In genomic region chr12:52691076-52691764, GRCh38 we compare ENCODE assay signal across 8 cellular contexts. TPM values are rescaled to one million over a fixed set of nuclear protein-coding genes. Genes with fewer than 3 reads are reported as not detected.
DNase-seq lines count a peak whose midpoint lies in the region; ATAC-seq, FAIRE-seq and TF ChIP-seq lines count a peak whose summit lies in the region.

No MANE protein-coding gene starts in this region.

- 2 to 3% (median 3%) methylated on average over 33 to 45 of the region's 45 CpGs for WGBS in small intestine, 3 donors

- H3K4me1 ChIP-seq in BE2C: no peaks in the 10 kb centered on the region
- H3K4me1 ChIP-seq in keratinocyte (ENCODE audit: control insufficient read depth, extremely low read depth, insufficient read depth, low read length): peaks cover 15% of the 10 kb centered on the region
- peaks cover 0 to 2% of the 10 kb centered on the region in 2 donors for H3K4me1 ChIP-seq in small intestine (ENCODE audit: control insufficient read depth in 2 of 2, insufficient read depth in 1 of 2, low read depth in 1 of 2, low read length in 1 of 2)

- no peak overlapping the region for H3K27ac ChIP-seq in keratinocyte (ENCODE audit: control insufficient read depth, insufficient read depth, low read length)
- no peak overlapping the region for H3K27ac ChIP-seq in small intestine (ENCODE audit: low read depth in 1 of 2, low read length in 1 of 2)

- dilution Hi-C loops in keratinocyte (cut with MboI; ENCODE audit: extremely low pct_ligation_motif_present, low sequenced_read_pairs): no loop called here

- H3K9me1 ChIP-seq in keratinocyte (ENCODE audit: control insufficient read depth, extremely low read depth, insufficient read depth, low read length): no peaks in the 10 kb centered on the region

- ATAC-seq in HG03469 (IDR thresholded peaks at IDR 0.05; ENCODE audit: unreplicated experiment): no peak

- H3K9ac ChIP-seq in keratinocyte (ENCODE audit: control insufficient read depth, extremely low read depth, insufficient read depth, low read length): peak overlapping the region; percentile 9

- H3K79me2 ChIP-seq in keratinocyte (ENCODE audit: control insufficient read depth, insufficient read depth, low read length): no peaks in the 10 kb centered on the region

- H2AFZ ChIP-seq in keratinocyte (ENCODE audit: control insufficient read depth, low read length): peak overlapping the region; percentile 40

- H3K9me3 ChIP-seq in BE2C (no peaks in the 10 kb centered on the region), keratinocyte (ENCODE audit: control insufficient read depth, low read depth, low read length) (no peaks in the 10 kb centered on the region), small intestine (ENCODE audit: control insufficient read depth, low read depth) (no peaks in the 10 kb centered on the region)

- DNase-seq in BE2C (peak; percentile 35), NCI-H748 treated with DMSO at 0.1 percent for 48 hours (lab: John Stamatoyannopoulos, UW) (peak; percentile 37), activated gamma-delta T cell treated with Interleukin-2 at 50 U/mL for 16 hours (peak; percentile 46), keratinocyte (ENCODE audit: low read depth, low spot score) (no peak), AML-193 (lab: John Stamatoyannopoulos, UW) (no peak), small intestine (no peak)
- DNase-seq in stimulated activated CD4-positive, alpha-beta T cell treated with anti-CD3 and anti-CD28 coated beads, Interleukin-4, amount 100 ng/mL, for 48 hours (ENCODE audit: low read depth in 2 of 2): peak; percentile 34 to 40

- no peak for FAIRE-seq in keratinocyte (lab: Jason Lieb, UNC)
- FAIRE-seq in small intestine (lab: Jason Lieb, UNC): no peak

- no peak for TF ChIP-seq CTCF in BE2C (IDR thresholded peaks at IDR 0.05; ENCODE audit: low read depth, low read length)
- no peak for TF ChIP-seq CTCF in keratinocyte (optimal IDR thresholded peaks at IDR 0.05 in 1 of 3, IDR thresholded peaks at IDR 0.05 in 1 of 3, conservative IDR thresholded peaks at IDR 0.05 in 1 of 3; ENCODE audit: extremely low read depth in 1 of 3, insufficient read depth in 2 of 3, low read length in 3 of 3)

- H4K20me1 ChIP-seq in keratinocyte (ENCODE audit: control insufficient read depth, extremely low read depth, insufficient read depth, low read length): no peaks in the 10 kb centered on the region

- H3K27me3 ChIP-seq in BE2C (peaks cover 36% of the 10 kb centered on the region), keratinocyte (ENCODE audit: control insufficient read depth, extremely low read depth, insufficient read depth, low read length) (peaks cover 33% of the 10 kb centered on the region), small intestine (ENCODE audit: control insufficient read depth in 2 of 2, insufficient read depth in 2 of 2, low read length in 2 of 2) (peaks cover 0 to 15% of the 10 kb centered on the region in 2 donors)

- H3K36me3 ChIP-seq in BE2C (no peaks in the 10 kb centered on the region), keratinocyte (ENCODE audit: control insufficient read depth in 2 of 2, extremely low read depth in 1 of 2, insufficient read depth in 2 of 2, low read length in 2 of 2) (no peaks in the 10 kb centered on the region), small intestine (ENCODE audit: control insufficient read depth in 2 of 2, insufficient read depth in 2 of 2, low read length in 2 of 2) (no peaks in the 10 kb centered on the region)

- peak overlapping the region; percentile 33 for H3K4me3 ChIP-seq in BE2C (ENCODE audit: low read depth, low read length)
- no peak overlapping the region for H3K4me3 ChIP-seq in keratinocyte (ENCODE audit: control insufficient read depth in 2 of 3, extremely low read depth in 1 of 3, insufficient read depth in 2 of 3, low read depth in 1 of 3, low read length in 3 of 3)
- H3K4me3 ChIP-seq in small intestine (ENCODE audit: low read depth in 1 of 2, low read length in 2 of 2): peak overlapping the region in 1 of 2 donors; percentile 30

- H3K4me2 ChIP-seq in keratinocyte (ENCODE audit: control insufficient read depth, extremely low read depth, insufficient read depth, low read depth, low read length): peak overlapping the region; percentile 41

RNA-seq across cellular contexts. Expression of gene KRT1, which starts 11.0 kb away (rescaled TPM):
- not detected for polyA plus RNA-seq in BE2C (2012; ENCODE audit: insufficient read depth, insufficient read length, low read depth)
- polyA plus RNA-seq in keratinocyte (26.9 to 93.0 TPM (median 92.2 TPM) in 3 replicates), small intestine (not detected)
- polyA plus RNA-seq in keratinocyte (2011; ENCODE audit: low read depth): 2,556 TPM
- polyA plus RNA-seq in keratinocyte (2011; cell fraction: cytosol; rRNA removed): 33.7 and 55.3 TPM in 2 replicates
- 147 and 179 TPM in 2 replicates for polyA plus RNA-seq in keratinocyte (2011; cell fraction: nucleus; rRNA removed)
- 31.3 and 1,536 TPM in 2 replicates for polyA plus RNA-seq in keratinocyte (2012; ENCODE audit: low replicate concordance)
- polyA minus RNA-seq in keratinocyte: 16.4 to 59.4 TPM (median 35.1 TPM) in 3 replicates
- 14.0 TPM for polyA minus RNA-seq in keratinocyte (2011; cell fraction: cytosol; rRNA and poly(A)+ RNA removed)
- 51.3 and 66.5 TPM in 2 replicates for polyA minus RNA-seq in keratinocyte (2011; cell fraction: nucleus; rRNA and poly(A)+ RNA removed)

RNA-seq across cellular contexts. Expression of gene KRT77, which starts 12.1 kb away (rescaled TPM):
- polyA plus RNA-seq in BE2C (2012; ENCODE audit: insufficient read depth, insufficient read length, low read depth): not detected
- polyA plus RNA-seq in keratinocyte (0.54 to 4.6 TPM (median 1.3 TPM) in 3 replicates), small intestine (under 1 TPM in 1 of 3 donors, not detected in 2; 0.01 TPM)
- 116 TPM for polyA plus RNA-seq in keratinocyte (2011; ENCODE audit: low read depth)
- polyA plus RNA-seq in keratinocyte (2011; cell fraction: cytosol; rRNA removed): 0.65 and 1.5 TPM in 2 replicates
- 6.0 and 7.4 TPM in 2 replicates for polyA plus RNA-seq in keratinocyte (2011; cell fraction: nucleus; rRNA removed)
- 0.68 and 82.1 TPM in 2 replicates for polyA plus RNA-seq in keratinocyte (2012; ENCODE audit: low replicate concordance)
- 0.52 to 2.0 TPM (median 1.1 TPM) in 3 replicates for polyA minus RNA-seq in keratinocyte
- 0.58 TPM for polyA minus RNA-seq in keratinocyte (2011; cell fraction: cytosol; rRNA and poly(A)+ RNA removed)
- 1.4 and 2.0 TPM in 2 replicates for polyA minus RNA-seq in keratinocyte (2011; cell fraction: nucleus; rRNA and poly(A)+ RNA removed)

RNA-seq across cellular contexts. Expression of gene KRT2, which starts 39.2 kb away (rescaled TPM):
- not detected for polyA plus RNA-seq in BE2C (2012; ENCODE audit: insufficient read depth, insufficient read length, low read depth)
- polyA plus RNA-seq in keratinocyte (0.03 to 0.69 TPM (median 0.48 TPM) in 3 replicates), small intestine (1 to 10 TPM; 1.1 to 2.2 (median 1.1) TPM)
- 4.2 TPM for polyA plus RNA-seq in keratinocyte (2011; ENCODE audit: low read depth)
- 0.04 and 0.06 TPM in 2 replicates for polyA plus RNA-seq in keratinocyte (2011; cell fraction: cytosol; rRNA removed)
- 0.31 and 0.34 TPM in 2 replicates for polyA plus RNA-seq in keratinocyte (2011; cell fraction: nucleus; rRNA removed)
- polyA plus RNA-seq in keratinocyte (2012; ENCODE audit: low replicate concordance): 3.0 TPM in 1 of 2 replicates, not detected in the other
- polyA minus RNA-seq in keratinocyte: 0.10 to 0.40 TPM in 2 of 3 replicates, not detected in the other
- not detected for polyA minus RNA-seq in keratinocyte (2011; cell fraction: cytosol; rRNA and poly(A)+ RNA removed)
- polyA minus RNA-seq in keratinocyte (2011; cell fraction: nucleus; rRNA and poly(A)+ RNA removed): 0.42 TPM in 1 of 2 replicates, not detected in the other

Comparison
In these comparisons a context has a peak if more than half of its experiments do, and no peak if none do; other contexts are left out.
1. DNase-seq: peak in BE2C (single experiment), NCI-H748 treated with DMSO at 0.1 percent for 48 hours (single experiment), activated gamma-delta T cell treated with Interleukin-2 at 50 U/mL for 16 hours (single experiment) and stimulated activated CD4-positive, alpha-beta T cell treated with anti-CD3 and anti-CD28 coated beads, Interleukin-4, amount 100 ng/mL, for 48 hours (2 of 2); none in keratinocyte (single experiment), AML-193 (0 of 2) and small intestine (single experiment).
2. RNA of gene KRT1, which starts 11.0 kb away (polyA plus RNA-seq): 26.9 to 2,556 TPM in keratinocyte; not detected in small intestine; every median in the first group is over 10 times any median in the second.